ENCODE assay signal across 1 cellular context in genomic region chr12:56989866-56990610, GRCh38.
TF ChIP-seq lines count a peak whose summit lies in the region.

No MANE protein-coding gene starts in this region.

TF ChIP-seq in K562, 482 proteins besides CTCF, POLR2A, EP300 and RAD21:
- peak; percentile 38 for TF ChIP-seq ZNF316 (IDR thresholded peaks at IDR 0.05)
- peak; percentile 62 for TF ChIP-seq ZNF146 (CRISPR knock-in tag; IDR thresholded peaks at IDR 0.05; ENCODE audit: unreplicated experiment)
- no peak for TF ChIP-seq FOXK2 (conservative IDR thresholded peaks at IDR 0.05 in 1 of 2, IDR thresholded peaks at IDR 0.05 in 1 of 2; ENCODE audit: low read depth in 2 of 2)
- TF ChIP-seq C11orf30 (IDR thresholded peaks at IDR 0.05; ENCODE audit: low read depth) = peak; percentile 9; the same call in 1 of the 2 replicates
